2 cellular contexts compared by ENCODE assay signal in the genomic region with DNA sequence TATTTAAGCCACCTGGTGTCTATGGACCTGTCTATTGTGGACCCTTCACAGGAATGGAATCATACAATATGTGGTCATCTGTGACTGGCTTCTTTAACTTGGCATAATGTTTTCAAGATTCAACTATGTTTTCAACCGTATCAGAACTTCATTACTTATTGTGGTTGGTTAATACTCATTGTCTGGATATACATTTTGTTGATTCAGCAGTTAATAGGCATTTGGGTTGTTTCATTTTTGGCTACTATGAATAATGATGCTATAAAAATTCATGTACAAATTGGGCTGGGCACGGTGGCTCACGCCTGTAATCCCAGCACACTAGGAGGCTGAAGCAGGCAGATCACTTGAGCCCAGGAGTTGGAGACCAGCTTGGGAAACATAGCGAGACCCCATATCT.
TF ChIP-seq lines count a peak whose summit lies in the region.

No MANE protein-coding gene starts in this region.

TF ChIP-seq in HepG2, 621 proteins besides CTCF, POLR2A, EP300 and RAD21:
- TF ChIP-seq MAFK (conservative IDR thresholded peaks at IDR 0.05 in 1 of 2, IDR thresholded peaks at IDR 0.05 in 1 of 2; ENCODE audit: low read length in 2 of 2) (peak; percentile 89 to 95), PLRG1 (conservative IDR thresholded peaks at IDR 0.05) (no peak), DMAP1 (CRISPR knock-in tag; IDR thresholded peaks at IDR 0.05) (no peak), PAXIP1 (CRISPR knock-in tag; conservative IDR thresholded peaks at IDR 0.05) (no peak), FOXP4 (CRISPR knock-in tag; IDR thresholded peaks at IDR 0.05) (no peak), REL (CRISPR knock-in tag; conservative IDR thresholded peaks at IDR 0.05) (no peak), ZNF446 (CRISPR knock-in tag; IDR thresholded peaks at IDR 0.05) (no peak), MAFF (IDR thresholded peaks at IDR 0.05; ENCODE audit: low read depth, low read length) (peak; percentile 93), U2AF2 (IDR thresholded peaks at IDR 0.05; ENCODE audit: low read depth, low read length) (no peak)

TF ChIP-seq in K562, 482 proteins besides CTCF, POLR2A, EP300 and RAD21:
- TF ChIP-seq ZNF124 (CRISPR knock-in tag; IDR thresholded peaks at IDR 0.05) (no peak), ZNF780A (CRISPR knock-in tag; IDR thresholded peaks at IDR 0.05) (no peak), SFPQ (IDR thresholded peaks at IDR 0.05; ENCODE audit: low read depth, low read length) (no peak), ETS1 (conservative IDR thresholded peaks at IDR 0.05; ENCODE audit: control insufficient read depth, low read depth, low read length) (no peak), RBM15 (IDR thresholded peaks at IDR 0.05; ENCODE audit: insufficient read depth, low read length) (no peak), ELF4 (CRISPR knock-in tag; IDR thresholded peaks at IDR 0.05) (no peak), CEBPG (CRISPR knock-in tag; IDR thresholded peaks at IDR 0.05) (no peak), CEBPG (tag; conservative IDR thresholded peaks at IDR 0.05 in 1 of 2, IDR thresholded peaks at IDR 0.05 in 1 of 2) (no peak), PCBP2 (IDR thresholded peaks at IDR 0.05; ENCODE audit: low read depth, low read length, poor library complexity, severe bottlenecking) (no peak), SRSF9 (IDR thresholded peaks at IDR 0.05; ENCODE audit: borderline replicate concordance, low read depth, low read length) (no peak), ZNF121 (CRISPR knock-in tag; conservative IDR thresholded peaks at IDR 0.05) (no peak), ZNF316 (IDR thresholded peaks at IDR 0.05) (peak; percentile 93), KDM1A (IDR thresholded peaks at IDR 0.05) (no peak), MAFG (tag; conservative IDR thresholded peaks at IDR 0.05) (peak; percentile 82), ZNF197 (CRISPR knock-in tag; IDR thresholded peaks at IDR 0.05; ENCODE audit: low read depth) (no peak), MAFK (IDR thresholded peaks at IDR 0.05; ENCODE audit: low read length) (peak; percentile 84), HMG20A (CRISPR knock-in tag; conservative IDR thresholded peaks at IDR 0.05) (no peak), FOXJ3 (CRISPR knock-in tag; IDR thresholded peaks at IDR 0.05) (no peak), ZNF764 (CRISPR knock-in tag; IDR thresholded peaks at IDR 0.05; ENCODE audit: low read depth) (no peak), MAFF (IDR thresholded peaks at IDR 0.05; ENCODE audit: low read length) (peak; percentile 80), CBX2 (IDR thresholded peaks at IDR 0.05; ENCODE audit: insufficient read depth, low read length, poor library complexity, severe bottlenecking) (no peak), MTA1 (IDR thresholded peaks at IDR 0.05; ENCODE audit: borderline replicate concordance) (no peak), HMG20B (CRISPR knock-in tag; IDR thresholded peaks at IDR 0.05) (no peak), ATF1 (CRISPR knock-in tag; IDR thresholded peaks at IDR 0.05) (no peak), ATF1 (tag; IDR thresholded peaks at IDR 0.05) (no peak), NR1H2 (CRISPR knock-in tag; IDR thresholded peaks at IDR 0.05) (no peak), ZNF586 (CRISPR knock-in tag; conservative IDR thresholded peaks at IDR 0.05) (no peak), CEBPB (tag; IDR thresholded peaks at IDR 0.05) (no peak), C11orf30 (IDR thresholded peaks at IDR 0.05; ENCODE audit: low read depth) (peak; percentile 78), ESRRB (CRISPR knock-in tag; IDR thresholded peaks at IDR 0.05; ENCODE audit: borderline replicate concordance) (no peak), ZNF232 (CRISPR knock-in tag; IDR thresholded peaks at IDR 0.05) (no peak), HSF4 (CRISPR knock-in tag; IDR thresholded peaks at IDR 0.05; ENCODE audit: borderline replicate concordance) (no peak), HDAC8 (tag; IDR thresholded peaks at IDR 0.05) (no peak), CCNT2 (IDR thresholded peaks at IDR 0.05; ENCODE audit: borderline replicate concordance, extremely low read depth, insufficient read length, low read depth, low read length) (no peak), TFAM (CRISPR knock-in tag; conservative IDR thresholded peaks at IDR 0.05) (no peak)
- TF ChIP-seq, protein P1, sequence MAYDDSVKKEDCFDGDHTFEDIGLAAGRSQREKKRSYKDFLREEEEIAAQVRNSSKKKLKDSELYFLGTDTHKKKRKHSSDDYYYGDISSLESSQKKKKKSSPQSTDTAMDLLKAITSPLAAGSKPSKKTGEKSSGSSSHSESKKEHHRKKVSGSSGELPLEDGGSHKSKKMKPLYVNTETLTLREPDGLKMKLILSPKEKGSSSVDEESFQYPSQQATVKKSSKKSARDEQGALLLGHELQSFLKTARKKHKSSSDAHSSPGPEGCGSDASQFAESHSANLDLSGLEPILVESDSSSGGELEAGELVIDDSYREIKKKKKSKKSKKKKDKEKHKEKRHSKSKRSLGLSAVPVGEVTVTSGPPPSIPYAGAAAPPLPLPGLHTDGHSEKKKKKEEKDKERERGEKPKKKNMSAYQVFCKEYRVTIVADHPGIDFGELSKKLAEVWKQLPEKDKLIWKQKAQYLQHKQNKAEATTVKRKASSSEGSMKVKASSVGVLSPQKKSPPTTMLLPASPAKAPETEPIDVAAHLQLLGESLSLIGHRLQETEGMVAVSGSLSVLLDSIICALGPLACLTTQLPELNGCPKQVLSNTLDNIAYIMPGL (CRISPR knock-in tag; IDR thresholded peaks at IDR 0.05), result no peak
- TF ChIP-seq, protein P2, sequence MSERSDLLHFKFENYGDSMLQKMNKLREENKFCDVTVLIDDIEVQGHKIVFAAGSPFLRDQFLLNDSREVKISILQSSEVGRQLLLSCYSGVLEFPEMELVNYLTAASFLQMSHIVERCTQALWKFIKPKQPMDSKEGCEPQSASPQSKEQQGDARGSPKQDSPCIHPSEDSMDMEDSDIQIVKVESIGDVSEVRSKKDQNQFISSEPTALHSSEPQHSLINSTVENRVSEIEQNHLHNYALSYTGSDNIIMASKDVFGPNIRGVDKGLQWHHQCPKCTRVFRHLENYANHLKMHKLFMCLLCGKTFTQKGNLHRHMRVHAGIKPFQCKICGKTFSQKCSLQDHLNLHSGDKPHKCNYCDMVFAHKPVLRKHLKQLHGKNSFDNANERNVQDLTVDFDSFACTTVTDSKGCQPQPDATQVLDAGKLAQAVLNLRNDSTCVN (CRISPR knock-in tag; IDR thresholded peaks at IDR 0.05), result no peak
- TF ChIP-seq, protein P3, sequence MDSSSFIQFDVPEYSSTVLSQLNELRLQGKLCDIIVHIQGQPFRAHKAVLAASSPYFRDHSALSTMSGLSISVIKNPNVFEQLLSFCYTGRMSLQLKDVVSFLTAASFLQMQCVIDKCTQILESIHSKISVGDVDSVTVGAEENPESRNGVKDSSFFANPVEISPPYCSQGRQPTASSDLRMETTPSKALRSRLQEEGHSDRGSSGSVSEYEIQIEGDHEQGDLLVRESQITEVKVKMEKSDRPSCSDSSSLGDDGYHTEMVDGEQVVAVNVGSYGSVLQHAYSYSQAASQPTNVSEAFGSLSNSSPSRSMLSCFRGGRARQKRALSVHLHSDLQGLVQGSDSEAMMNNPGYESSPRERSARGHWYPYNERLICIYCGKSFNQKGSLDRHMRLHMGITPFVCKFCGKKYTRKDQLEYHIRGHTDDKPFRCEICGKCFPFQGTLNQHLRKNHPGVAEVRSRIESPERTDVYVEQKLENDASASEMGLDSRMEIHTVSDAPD (CRISPR knock-in tag; IDR thresholded peaks at IDR 0.05), result no peak
- TF ChIP-seq, protein P4, sequence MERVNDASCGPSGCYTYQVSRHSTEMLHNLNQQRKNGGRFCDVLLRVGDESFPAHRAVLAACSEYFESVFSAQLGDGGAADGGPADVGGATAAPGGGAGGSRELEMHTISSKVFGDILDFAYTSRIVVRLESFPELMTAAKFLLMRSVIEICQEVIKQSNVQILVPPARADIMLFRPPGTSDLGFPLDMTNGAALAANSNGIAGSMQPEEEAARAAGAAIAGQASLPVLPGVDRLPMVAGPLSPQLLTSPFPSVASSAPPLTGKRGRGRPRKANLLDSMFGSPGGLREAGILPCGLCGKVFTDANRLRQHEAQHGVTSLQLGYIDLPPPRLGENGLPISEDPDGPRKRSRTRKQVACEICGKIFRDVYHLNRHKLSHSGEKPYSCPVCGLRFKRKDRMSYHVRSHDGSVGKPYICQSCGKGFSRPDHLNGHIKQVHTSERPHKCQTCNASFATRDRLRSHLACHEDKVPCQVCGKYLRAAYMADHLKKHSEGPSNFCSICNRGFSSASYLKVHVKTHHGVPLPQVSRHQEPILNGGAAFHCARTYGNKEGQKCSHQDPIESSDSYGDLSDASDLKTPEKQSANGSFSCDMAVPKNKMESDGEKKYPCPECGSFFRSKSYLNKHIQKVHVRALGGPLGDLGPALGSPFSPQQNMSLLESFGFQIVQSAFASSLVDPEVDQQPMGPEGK (CRISPR knock-in tag; IDR thresholded peaks at IDR 0.05; ENCODE audit: borderline replicate concordance), result no peak
- TF ChIP-seq, protein P5, sequence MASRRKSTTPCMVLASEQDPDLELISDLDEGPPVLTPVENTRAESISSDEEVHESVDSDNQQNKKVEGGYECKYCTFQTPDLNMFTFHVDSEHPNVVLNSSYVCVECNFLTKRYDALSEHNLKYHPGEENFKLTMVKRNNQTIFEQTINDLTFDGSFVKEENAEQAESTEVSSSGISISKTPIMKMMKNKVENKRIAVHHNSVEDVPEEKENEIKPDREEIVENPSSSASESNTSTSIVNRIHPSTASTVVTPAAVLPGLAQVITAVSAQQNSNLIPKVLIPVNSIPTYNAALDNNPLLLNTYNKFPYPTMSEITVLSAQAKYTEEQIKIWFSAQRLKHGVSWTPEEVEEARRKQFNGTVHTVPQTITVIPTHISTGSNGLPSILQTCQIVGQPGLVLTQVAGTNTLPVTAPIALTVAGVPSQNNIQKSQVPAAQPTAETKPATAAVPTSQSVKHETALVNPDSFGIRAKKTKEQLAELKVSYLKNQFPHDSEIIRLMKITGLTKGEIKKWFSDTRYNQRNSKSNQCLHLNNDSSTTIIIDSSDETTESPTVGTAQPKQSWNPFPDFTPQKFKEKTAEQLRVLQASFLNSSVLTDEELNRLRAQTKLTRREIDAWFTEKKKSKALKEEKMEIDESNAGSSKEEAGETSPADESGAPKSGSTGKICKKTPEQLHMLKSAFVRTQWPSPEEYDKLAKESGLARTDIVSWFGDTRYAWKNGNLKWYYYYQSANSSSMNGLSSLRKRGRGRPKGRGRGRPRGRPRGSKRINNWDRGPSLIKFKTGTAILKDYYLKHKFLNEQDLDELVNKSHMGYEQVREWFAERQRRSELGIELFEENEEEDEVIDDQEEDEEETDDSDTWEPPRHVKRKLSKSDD (conservative IDR thresholded peaks at IDR 0.05; ENCODE audit: low read length), result no peak
